Comparison of ENCODE assay signal across 17 cellular contexts in the genomic region with DNA sequence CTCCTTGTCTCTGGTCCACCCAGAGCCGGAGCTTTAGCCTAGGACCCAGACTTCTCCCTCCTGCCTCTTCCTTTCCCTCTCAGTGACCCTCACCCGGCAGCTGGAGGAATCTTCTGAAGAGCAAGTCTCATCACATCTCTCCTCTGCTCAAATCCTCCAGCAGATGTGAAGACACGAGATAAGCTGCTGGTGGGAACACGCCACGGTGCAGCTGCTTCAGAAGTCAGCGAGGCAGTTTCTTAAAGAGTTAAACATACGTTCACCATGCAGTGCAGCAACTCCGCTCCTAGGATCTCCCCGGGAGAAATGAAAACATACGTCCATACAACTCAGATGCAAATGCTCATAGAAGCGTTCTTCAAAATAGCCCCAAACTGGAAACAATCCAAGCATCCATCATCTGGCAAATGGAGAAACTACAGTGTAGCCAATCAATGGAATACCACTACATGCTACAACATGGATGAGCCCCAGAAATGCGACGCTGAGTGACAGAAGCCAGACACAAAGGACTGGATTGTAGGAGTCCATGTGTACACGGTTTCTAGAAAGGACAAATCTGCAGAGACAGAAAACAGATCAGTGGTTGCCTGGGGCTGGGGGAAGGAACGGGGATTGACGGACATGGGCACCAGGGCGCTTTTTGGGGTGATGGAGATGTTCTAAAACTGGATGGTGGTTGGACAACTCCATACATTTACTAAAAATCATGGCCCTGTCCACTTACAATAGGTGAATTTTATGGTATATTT.
"Had no signal": no experiment of that assay in that cellular context is flagged by ENCODE, and none has a peak within 500 bp of the region (broad histone marks: within the 10 kb centered on the region; RNA-seq: fewer than 3 reads in every experiment).

No MANE protein-coding gene starts in this region.

- H3K4me1 Mint-ChIP-seq: natural killer cell had no signal

- ATAC-seq: activated naive CD4-positive, alpha-beta T cell treated with anti-CD3 and anti-CD28 coated beads, Interleukin-2, amount 50 U/mL, for 72 hours; foreskin keratinocyte; left lung; natural killer cell; right lobe of liver; stimulated activated naive B cell treated with anti-CD40 and anti-IgM and Interleukin-4, amounts not matched to agents 10 μg/mL and 1 μg/mL and 100 μg/mL, for 72 hours had no signal

- H3K36me3 ChIP-seq: left lung, right lobe of liver, upper lobe of left lung had no signal

- H3K4me3 ChIP-seq: left lung, right lobe of liver, smooth muscle cell, upper lobe of left lung had no signal

- H3K9me3 ChIP-seq: left lung, right lobe of liver, SK-N-SH, upper lobe of left lung had no signal

- H3K9ac ChIP-seq: SK-N-SH had no signal

- H3K27ac ChIP-seq: foreskin keratinocyte, left lung, right lobe of liver, upper lobe of left lung, VCaP had no signal

- H3K9me3 Mint-ChIP-seq: activated naive CD4-positive, alpha-beta T cell treated with anti-CD3 and anti-CD28 coated beads, Interleukin-2, amount 50 U/mL, for 72 hours; dendritic cell treated with granulocyte-macrophage colony-stimulating factor and Interleukin-4, amounts not matched to agents 40 ng/mL and 50 ng/mL, for 4 days; natural killer cell; stimulated activated naive B cell treated with anti-CD40 and anti-IgM and Interleukin-4, amounts not matched to agents 10 μg/mL and 1 μg/mL and 100 μg/mL, for 72 hours had no signal

- H3K27me3 ChIP-seq: left lung, right lobe of liver, upper lobe of left lung had no signal

- DNase-seq: activated CD4-positive, CD25-positive, alpha-beta regulatory T cell treated with anti-CD3 and anti-CD28 coated beads, Interleukin-2, amount 50 U/mL, for 72 hours; activated CD8-positive, alpha-beta memory T cell treated with anti-CD3 and anti-CD28 coated beads, Interleukin-2, amount 50 U/mL, for 4 hours; effector CD8-positive, alpha-beta T cell; foreskin keratinocyte; left lung; midbrain; natural killer cell; right lobe of liver; SK-N-SH; stimulated activated CD4-positive, alpha-beta T cell treated with anti-CD3 and anti-CD28 coated beads, Interleukin-15, amount 100 ng/mL, for 24 hours; stimulated activated naive B cell treated with anti-CD40 and anti-IgM and Interleukin-4, amounts not matched to agents 10 μg/mL and 1 μg/mL and 100 μg/mL, for 72 hours; upper lobe of left lung had no signal

- H3K27ac Mint-ChIP-seq: activated naive CD4-positive, alpha-beta T cell treated with anti-CD3 and anti-CD28 coated beads, Interleukin-2, amount 50 U/mL, for 72 hours; brain; dendritic cell treated with granulocyte-macrophage colony-stimulating factor and Interleukin-4, amounts not matched to agents 40 ng/mL and 50 ng/mL, for 4 days; natural killer cell; stimulated activated naive B cell treated with anti-CD40 and anti-IgM and Interleukin-4, amounts not matched to agents 10 μg/mL and 1 μg/mL and 100 μg/mL, for 72 hours had no signal

- H3K4me3 Mint-ChIP-seq: brain; dendritic cell treated with granulocyte-macrophage colony-stimulating factor and Interleukin-4, amounts not matched to agents 40 ng/mL and 50 ng/mL, for 4 days; natural killer cell; stimulated activated naive B cell treated with anti-CD40 and anti-IgM and Interleukin-4, amounts not matched to agents 10 μg/mL and 1 μg/mL and 100 μg/mL, for 72 hours had no signal

- H3K36me3 Mint-ChIP-seq: activated naive CD4-positive, alpha-beta T cell treated with anti-CD3 and anti-CD28 coated beads, Interleukin-2, amount 50 U/mL, for 72 hours; brain; natural killer cell; stimulated activated naive B cell treated with anti-CD40 and anti-IgM and Interleukin-4, amounts not matched to agents 10 μg/mL and 1 μg/mL and 100 μg/mL, for 72 hours had no signal

- H3K4me2 ChIP-seq: SK-N-SH, smooth muscle cell had no signal

- H3K27me3 Mint-ChIP-seq: stimulated activated naive B cell treated with anti-CD40 and anti-IgM and Interleukin-4, amounts not matched to agents 10 μg/mL and 1 μg/mL and 100 μg/mL, for 72 hours had no signal

- H3K4me1 ChIP-seq: foreskin keratinocyte, left lung had no signal
